13 cellular contexts compared by ENCODE assay signal in the genomic region with DNA sequence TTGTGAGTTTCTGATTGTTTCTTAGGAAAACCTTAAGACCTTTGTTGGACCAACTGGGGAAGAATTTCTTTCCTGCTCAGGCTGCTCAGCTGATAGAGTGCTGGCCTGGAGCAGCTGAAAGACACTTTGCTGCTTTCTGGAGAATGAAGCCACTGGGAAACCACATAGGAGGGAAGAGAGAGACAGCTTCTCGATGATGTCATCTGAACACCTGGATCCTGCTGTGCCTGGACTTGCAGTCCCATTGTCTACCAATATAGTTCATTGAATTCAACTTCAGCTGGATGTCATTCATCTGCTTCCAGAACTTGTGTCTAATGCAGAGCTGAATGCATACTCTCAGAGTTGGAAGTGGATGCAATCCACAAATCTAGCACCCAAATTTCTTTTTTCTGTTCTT. TPM values are rescaled to one million over a fixed set of nuclear protein-coding genes. Genes with fewer than 3 reads are reported as not detected.
"Had no signal": no experiment of that assay in that cellular context is flagged by ENCODE, and none has a peak within 500 bp of the region (broad histone marks: within the 10 kb centered on the region; RNA-seq: fewer than 3 reads in every experiment).

No MANE protein-coding gene starts in this region.

- H3K4me3 ChIP-seq: hepatocyte, mucosa of descending colon, smooth muscle cell had no signal

- H3K36me3 ChIP-seq: neutrophil had no signal

- H3K27me3 ChIP-seq: hepatocyte had no signal

- FAIRE-seq: endometrium had no signal

- DNase-seq: cortex of kidney; effector memory CD4-positive, alpha-beta T cell; foreskin melanocyte; mucosa of descending colon; naive thymus-derived CD8-positive, alpha-beta T cell; right cardiac atrium; stimulated activated CD4-positive, alpha-beta T cell treated with anti-CD3 and anti-CD28 coated beads, Interleukin-2, amount 100 ng/mL, for 48 hours; stimulated activated naive CD4-positive, alpha-beta T cell treated with Interleukin-2 at 50 U/mL for 16 hours; trophoblast cell had no signal

- H3K27ac ChIP-seq: hepatocyte, neutrophil had no signal

- H2AFZ ChIP-seq: hepatocyte had no signal

- H3K79me2 ChIP-seq: hepatocyte had no signal

- H3K4me2 ChIP-seq: hepatocyte, smooth muscle cell had no signal

- H3K9me3 ChIP-seq: mucosa of descending colon, neutrophil had no signal

RNA-seq across cellular contexts. Expression of a gene that starts 34.3 kb away (rescaled TPM):
- total RNA-seq: naive thymus-derived CD8-positive, alpha-beta T cell had no signal
